In genomic region chr2:229852565-229852964, GRCh38 we compare ENCODE assay signal across 1 cellular context.
TF ChIP-seq lines count a peak whose summit lies in the region.

No MANE protein-coding gene starts in this region.

TF ChIP-seq in GM23338, 12 proteins besides CTCF, POLR2A, EP300 and RAD21 (continued from another document):
- TF ChIP-seq ZNF462 (CRISPR knock-in tag; IDR thresholded peaks at IDR 0.05), result no peak
